1 cellular context compared by ENCODE assay signal in the genomic region with DNA sequence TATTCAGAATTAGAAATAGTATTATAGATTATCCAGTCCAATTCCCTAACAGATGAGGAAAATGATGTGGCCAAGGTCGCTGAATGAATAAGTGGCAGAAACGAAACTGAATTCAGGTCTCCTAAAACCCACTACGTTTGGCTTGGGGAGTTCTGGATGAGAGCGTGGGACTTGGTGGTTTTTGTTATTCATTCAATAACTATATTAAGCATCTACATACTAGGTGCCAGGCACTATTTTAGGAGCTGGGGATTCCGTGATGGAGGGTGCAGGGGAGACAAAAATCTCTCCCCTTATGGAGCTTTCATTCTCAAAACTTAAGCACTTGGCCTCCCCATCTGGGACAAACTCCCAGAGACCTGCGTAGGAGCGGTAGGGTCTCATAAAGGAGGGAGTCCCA.
TF ChIP-seq lines count a peak whose summit lies in the region.

No MANE protein-coding gene starts in this region.

TF ChIP-seq in WTC11, 78 proteins besides CTCF, POLR2A, EP300 and RAD21 (continued from another document):
- TF ChIP-seq AFF4 (CRISPR knock-in tag; IDR thresholded peaks at IDR 0.05; ENCODE audit: borderline replicate concordance) = no peak
- no peak for TF ChIP-seq ZNF317 (CRISPR knock-in tag; IDR thresholded peaks at IDR 0.05; ENCODE audit: borderline replicate concordance, low read depth)
